In the genomic region with DNA sequence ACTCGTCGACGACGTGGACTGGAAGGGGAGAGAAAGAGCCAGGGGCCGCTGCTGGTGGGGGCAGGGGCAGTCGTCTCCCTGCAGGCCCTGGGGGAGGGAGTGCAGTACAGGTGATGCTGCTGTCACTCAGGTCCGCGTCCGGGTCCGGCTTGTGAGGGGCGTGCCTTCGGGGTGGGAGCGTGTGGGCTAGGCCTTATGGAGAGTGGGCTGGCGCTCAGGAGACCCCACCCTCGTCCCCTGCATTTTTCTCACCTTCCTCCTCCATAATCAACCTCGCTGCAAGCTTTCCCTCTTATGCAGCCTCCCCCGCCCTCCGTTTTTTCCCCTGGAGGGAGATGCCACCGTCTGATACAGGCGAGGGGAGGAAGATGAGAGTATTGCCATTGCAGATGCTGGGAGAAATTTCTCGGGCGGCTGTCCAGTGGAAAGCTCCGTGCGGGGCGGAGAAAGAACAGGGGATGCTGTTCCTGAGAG, we compare ENCODE assay signal across 1 cellular context.
TF ChIP-seq lines count a peak whose summit lies in the region.

No MANE protein-coding gene starts in this region.

TF ChIP-seq in HepG2, 621 proteins besides CTCF, POLR2A, EP300 and RAD21 (continued from another document and continues in another):
- TF ChIP-seq, protein P1, sequence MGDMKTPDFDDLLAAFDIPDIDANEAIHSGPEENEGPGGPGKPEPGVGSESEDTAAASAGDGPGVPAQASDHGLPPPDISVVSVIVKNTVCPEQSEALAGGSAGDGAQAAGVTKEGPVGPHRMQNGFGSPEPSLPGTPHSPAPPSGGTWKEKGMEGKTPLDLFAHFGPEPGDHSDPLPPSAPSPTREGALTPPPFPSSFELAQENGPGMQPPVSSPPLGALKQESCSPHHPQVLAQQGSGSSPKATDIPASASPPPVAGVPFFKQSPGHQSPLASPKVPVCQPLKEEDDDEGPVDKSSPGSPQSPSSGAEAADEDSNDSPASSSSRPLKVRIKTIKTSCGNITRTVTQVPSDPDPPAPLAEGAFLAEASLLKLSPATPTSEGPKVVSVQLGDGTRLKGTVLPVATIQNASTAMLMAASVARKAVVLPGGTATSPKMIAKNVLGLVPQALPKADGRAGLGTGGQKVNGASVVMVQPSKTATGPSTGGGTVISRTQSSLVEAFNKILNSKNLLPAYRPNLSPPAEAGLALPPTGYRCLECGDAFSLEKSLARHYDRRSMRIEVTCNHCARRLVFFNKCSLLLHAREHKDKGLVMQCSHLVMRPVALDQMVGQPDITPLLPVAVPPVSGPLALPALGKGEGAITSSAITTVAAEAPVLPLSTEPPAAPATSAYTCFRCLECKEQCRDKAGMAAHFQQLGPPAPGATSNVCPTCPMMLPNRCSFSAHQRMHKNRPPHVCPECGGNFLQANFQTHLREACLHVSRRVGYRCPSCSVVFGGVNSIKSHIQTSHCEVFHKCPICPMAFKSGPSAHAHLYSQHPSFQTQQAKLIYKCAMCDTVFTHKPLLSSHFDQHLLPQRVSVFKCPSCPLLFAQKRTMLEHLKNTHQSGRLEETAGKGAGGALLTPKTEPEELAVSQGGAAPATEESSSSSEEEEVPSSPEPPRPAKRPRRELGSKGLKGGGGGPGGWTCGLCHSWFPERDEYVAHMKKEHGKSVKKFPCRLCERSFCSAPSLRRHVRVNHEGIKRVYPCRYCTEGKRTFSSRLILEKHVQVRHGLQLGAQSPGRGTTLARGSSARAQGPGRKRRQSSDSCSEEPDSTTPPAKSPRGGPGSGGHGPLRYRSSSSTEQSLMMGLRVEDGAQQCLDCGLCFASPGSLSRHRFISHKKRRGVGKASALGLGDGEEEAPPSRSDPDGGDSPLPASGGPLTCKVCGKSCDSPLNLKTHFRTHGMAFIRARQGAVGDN (CRISPR knock-in tag; IDR thresholded peaks at IDR 0.05), result peak; percentile 23
- TF ChIP-seq ZNF382 (CRISPR knock-in tag; IDR thresholded peaks at IDR 0.05; ENCODE audit: borderline replicate concordance), result no peak
- TF ChIP-seq, protein P2, sequence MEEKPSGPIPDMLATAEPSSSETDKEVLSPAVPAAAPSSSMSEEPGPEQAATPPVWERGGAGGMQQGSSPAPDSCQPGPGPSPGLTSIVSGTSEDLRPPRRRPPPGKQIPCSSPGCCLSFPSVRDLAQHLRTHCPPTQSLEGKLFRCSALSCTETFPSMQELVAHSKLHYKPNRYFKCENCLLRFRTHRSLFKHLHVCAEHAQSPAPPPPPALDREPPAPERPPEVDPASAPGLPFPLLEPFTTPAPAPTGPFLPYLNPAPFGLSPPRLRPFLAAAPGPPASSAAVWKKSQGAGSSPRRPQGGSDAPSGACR (CRISPR knock-in tag; IDR thresholded peaks at IDR 0.05), result no peak
- peak; percentile 6; the same call in 1 of the 2 replicates for TF ChIP-seq PHF21A (CRISPR knock-in tag; IDR thresholded peaks at IDR 0.05)
- no peak for TF ChIP-seq MLLT10 (CRISPR knock-in tag; IDR thresholded peaks at IDR 0.05)
- peak; percentile 31; the same call in 1 of the 2 replicates for TF ChIP-seq SALL1 (CRISPR knock-in tag; IDR thresholded peaks at IDR 0.05)
- TF ChIP-seq, protein P3, sequence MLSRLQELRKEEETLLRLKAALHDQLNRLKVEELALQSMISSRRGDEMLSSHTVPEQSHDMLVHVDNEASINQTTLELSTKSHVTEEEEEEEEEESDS (CRISPR knock-in tag; IDR thresholded peaks at IDR 0.05; ENCODE audit: borderline replicate concordance), result no peak
- TF ChIP-seq SALL2 (CRISPR knock-in tag; IDR thresholded peaks at IDR 0.05), result peak; percentile 51; the same call in 1 of the 2 replicates
- TF ChIP-seq, protein P4, sequence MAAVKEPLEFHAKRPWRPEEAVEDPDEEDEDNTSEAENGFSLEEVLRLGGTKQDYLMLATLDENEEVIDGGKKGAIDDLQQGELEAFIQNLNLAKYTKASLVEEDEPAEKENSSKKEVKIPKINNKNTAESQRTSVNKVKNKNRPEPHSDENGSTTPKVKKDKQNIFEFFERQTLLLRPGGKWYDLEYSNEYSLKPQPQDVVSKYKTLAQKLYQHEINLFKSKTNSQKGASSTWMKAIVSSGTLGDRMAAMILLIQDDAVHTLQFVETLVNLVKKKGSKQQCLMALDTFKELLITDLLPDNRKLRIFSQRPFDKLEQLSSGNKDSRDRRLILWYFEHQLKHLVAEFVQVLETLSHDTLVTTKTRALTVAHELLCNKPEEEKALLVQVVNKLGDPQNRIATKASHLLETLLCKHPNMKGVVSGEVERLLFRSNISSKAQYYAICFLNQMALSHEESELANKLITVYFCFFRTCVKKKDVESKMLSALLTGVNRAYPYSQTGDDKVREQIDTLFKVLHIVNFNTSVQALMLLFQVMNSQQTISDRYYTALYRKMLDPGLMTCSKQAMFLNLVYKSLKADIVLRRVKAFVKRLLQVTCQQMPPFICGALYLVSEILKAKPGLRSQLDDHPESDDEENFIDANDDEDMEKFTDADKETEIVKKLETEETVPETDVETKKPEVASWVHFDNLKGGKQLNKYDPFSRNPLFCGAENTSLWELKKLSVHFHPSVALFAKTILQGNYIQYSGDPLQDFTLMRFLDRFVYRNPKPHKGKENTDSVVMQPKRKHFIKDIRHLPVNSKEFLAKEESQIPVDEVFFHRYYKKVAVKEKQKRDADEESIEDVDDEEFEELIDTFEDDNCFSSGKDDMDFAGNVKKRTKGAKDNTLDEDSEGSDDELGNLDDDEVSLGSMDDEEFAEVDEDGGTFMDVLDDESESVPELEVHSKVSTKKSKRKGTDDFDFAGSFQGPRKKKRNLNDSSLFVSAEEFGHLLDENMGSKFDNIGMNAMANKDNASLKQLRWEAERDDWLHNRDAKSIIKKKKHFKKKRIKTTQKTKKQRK (IDR thresholded peaks at IDR 0.05; ENCODE audit: low read length), result no peak
- no peak for TF ChIP-seq ARID2 (CRISPR knock-in tag; IDR thresholded peaks at IDR 0.05; ENCODE audit: borderline replicate concordance)
- TF ChIP-seq, protein P5, sequence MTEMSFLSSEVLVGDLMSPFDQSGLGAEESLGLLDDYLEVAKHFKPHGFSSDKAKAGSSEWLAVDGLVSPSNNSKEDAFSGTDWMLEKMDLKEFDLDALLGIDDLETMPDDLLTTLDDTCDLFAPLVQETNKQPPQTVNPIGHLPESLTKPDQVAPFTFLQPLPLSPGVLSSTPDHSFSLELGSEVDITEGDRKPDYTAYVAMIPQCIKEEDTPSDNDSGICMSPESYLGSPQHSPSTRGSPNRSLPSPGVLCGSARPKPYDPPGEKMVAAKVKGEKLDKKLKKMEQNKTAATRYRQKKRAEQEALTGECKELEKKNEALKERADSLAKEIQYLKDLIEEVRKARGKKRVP (CRISPR knock-in tag; IDR thresholded peaks at IDR 0.05), result no peak
- no peak for TF ChIP-seq ELF4 (CRISPR knock-in tag; IDR thresholded peaks at IDR 0.05; ENCODE audit: borderline replicate concordance)
- TF ChIP-seq ZNF33B (CRISPR knock-in tag; IDR thresholded peaks at IDR 0.05), result no peak; the same call in 1 of the 2 replicates
- TF ChIP-seq CCAR2 (optimal IDR thresholded peaks at IDR 0.05; ENCODE audit: low read depth, low read length), result no peak
- TF ChIP-seq TGIF2 (CRISPR knock-in tag; IDR thresholded peaks at IDR 0.05), result no peak
- TF ChIP-seq, protein P6, sequence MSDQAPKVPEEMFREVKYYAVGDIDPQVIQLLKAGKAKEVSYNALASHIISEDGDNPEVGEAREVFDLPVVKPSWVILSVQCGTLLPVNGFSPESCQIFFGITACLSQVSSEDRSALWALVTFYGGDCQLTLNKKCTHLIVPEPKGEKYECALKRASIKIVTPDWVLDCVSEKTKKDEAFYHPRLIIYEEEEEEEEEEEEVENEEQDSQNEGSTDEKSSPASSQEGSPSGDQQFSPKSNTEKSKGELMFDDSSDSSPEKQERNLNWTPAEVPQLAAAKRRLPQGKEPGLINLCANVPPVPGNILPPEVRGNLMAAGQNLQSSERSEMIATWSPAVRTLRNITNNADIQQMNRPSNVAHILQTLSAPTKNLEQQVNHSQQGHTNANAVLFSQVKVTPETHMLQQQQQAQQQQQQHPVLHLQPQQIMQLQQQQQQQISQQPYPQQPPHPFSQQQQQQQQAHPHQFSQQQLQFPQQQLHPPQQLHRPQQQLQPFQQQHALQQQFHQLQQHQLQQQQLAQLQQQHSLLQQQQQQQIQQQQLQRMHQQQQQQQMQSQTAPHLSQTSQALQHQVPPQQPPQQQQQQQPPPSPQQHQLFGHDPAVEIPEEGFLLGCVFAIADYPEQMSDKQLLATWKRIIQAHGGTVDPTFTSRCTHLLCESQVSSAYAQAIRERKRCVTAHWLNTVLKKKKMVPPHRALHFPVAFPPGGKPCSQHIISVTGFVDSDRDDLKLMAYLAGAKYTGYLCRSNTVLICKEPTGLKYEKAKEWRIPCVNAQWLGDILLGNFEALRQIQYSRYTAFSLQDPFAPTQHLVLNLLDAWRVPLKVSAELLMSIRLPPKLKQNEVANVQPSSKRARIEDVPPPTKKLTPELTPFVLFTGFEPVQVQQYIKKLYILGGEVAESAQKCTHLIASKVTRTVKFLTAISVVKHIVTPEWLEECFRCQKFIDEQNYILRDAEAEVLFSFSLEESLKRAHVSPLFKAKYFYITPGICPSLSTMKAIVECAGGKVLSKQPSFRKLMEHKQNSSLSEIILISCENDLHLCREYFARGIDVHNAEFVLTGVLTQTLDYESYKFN (CRISPR knock-in tag; conservative IDR thresholded peaks at IDR 0.05), result 0 out of 2 replicates have a peak, but pooled peaks have one; percentile 6
- peak; percentile 10; the same call in 1 of the 2 replicates for TF ChIP-seq KDM2A (CRISPR knock-in tag; IDR thresholded peaks at IDR 0.05; ENCODE audit: borderline replicate concordance, low read depth)
- TF ChIP-seq ZFY (CRISPR knock-in tag; IDR thresholded peaks at IDR 0.05), result no peak
- no peak; the same call in 1 of the 2 replicates for TF ChIP-seq ZNF501 (CRISPR knock-in tag; IDR thresholded peaks at IDR 0.05)
- TF ChIP-seq, protein P7, sequence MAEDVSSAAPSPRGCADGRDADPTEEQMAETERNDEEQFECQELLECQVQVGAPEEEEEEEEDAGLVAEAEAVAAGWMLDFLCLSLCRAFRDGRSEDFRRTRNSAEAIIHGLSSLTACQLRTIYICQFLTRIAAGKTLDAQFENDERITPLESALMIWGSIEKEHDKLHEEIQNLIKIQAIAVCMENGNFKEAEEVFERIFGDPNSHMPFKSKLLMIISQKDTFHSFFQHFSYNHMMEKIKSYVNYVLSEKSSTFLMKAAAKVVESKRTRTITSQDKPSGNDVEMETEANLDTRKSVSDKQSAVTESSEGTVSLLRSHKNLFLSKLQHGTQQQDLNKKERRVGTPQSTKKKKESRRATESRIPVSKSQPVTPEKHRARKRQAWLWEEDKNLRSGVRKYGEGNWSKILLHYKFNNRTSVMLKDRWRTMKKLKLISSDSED (CRISPR knock-in tag; IDR thresholded peaks at IDR 0.05), result no peak
- TF ChIP-seq SIN3B (IDR thresholded peaks at IDR 0.05; ENCODE audit: low read length), result no peak; the same call in 1 of the 2 replicates
- TF ChIP-seq POLR2AphosphoS5 (IDR thresholded peaks at IDR 0.05; ENCODE audit: low read depth, low read length), result no peak
- TF ChIP-seq HMG20B (CRISPR knock-in tag; conservative IDR thresholded peaks at IDR 0.05), result no peak
- no peak for TF ChIP-seq MTA3 (CRISPR knock-in tag; IDR thresholded peaks at IDR 0.05)
- TF ChIP-seq TBP (CRISPR knock-in tag; IDR thresholded peaks at IDR 0.05), result no peak
- TF ChIP-seq RXRB (CRISPR knock-in tag; IDR thresholded peaks at IDR 0.05; ENCODE audit: borderline replicate concordance), result no peak
- TF ChIP-seq, protein P8, sequence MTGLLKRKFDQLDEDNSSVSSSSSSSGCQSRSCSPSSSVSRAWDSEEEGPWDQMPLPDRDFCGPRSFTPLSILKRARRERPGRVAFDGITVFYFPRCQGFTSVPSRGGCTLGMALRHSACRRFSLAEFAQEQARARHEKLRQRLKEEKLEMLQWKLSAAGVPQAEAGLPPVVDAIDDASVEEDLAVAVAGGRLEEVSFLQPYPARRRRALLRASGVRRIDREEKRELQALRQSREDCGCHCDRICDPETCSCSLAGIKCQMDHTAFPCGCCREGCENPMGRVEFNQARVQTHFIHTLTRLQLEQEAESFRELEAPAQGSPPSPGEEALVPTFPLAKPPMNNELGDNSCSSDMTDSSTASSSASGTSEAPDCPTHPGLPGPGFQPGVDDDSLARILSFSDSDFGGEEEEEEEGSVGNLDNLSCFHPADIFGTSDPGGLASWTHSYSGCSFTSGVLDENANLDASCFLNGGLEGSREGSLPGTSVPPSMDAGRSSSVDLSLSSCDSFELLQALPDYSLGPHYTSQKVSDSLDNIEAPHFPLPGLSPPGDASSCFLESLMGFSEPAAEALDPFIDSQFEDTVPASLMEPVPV (CRISPR knock-in tag; IDR thresholded peaks at IDR 0.05), result no peak
- peak; percentile 65; the same call in 1 of the 2 replicates for TF ChIP-seq ZNF790 (CRISPR knock-in tag; IDR thresholded peaks at IDR 0.05; ENCODE audit: borderline replicate concordance)
- TF ChIP-seq, protein P9, sequence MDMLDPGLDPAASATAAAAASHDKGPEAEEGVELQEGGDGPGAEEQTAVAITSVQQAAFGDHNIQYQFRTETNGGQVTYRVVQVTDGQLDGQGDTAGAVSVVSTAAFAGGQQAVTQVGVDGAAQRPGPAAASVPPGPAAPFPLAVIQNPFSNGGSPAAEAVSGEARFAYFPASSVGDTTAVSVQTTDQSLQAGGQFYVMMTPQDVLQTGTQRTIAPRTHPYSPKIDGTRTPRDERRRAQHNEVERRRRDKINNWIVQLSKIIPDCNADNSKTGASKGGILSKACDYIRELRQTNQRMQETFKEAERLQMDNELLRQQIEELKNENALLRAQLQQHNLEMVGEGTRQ (IDR thresholded peaks at IDR 0.05; ENCODE audit: low read depth, low read length), result no peak
- TF ChIP-seq, protein P9 (CRISPR knock-in tag; IDR thresholded peaks at IDR 0.05; ENCODE audit: borderline replicate concordance), result no peak
- no peak for TF ChIP-seq SMAD9 (CRISPR knock-in tag; IDR thresholded peaks at IDR 0.05)
- TF ChIP-seq SP2 (CRISPR knock-in tag; IDR thresholded peaks at IDR 0.05), result peak; percentile 7; the same call in 1 of the 2 replicates
- no peak for TF ChIP-seq ZNF83 (CRISPR knock-in tag; IDR thresholded peaks at IDR 0.05; ENCODE audit: borderline replicate concordance)
- TF ChIP-seq ZNF788 (CRISPR knock-in tag; IDR thresholded peaks at IDR 0.05; ENCODE audit: borderline replicate concordance), result 0 out of 2 replicates have a peak, but pooled peaks have one; percentile 50
- TF ChIP-seq, protein P10, sequence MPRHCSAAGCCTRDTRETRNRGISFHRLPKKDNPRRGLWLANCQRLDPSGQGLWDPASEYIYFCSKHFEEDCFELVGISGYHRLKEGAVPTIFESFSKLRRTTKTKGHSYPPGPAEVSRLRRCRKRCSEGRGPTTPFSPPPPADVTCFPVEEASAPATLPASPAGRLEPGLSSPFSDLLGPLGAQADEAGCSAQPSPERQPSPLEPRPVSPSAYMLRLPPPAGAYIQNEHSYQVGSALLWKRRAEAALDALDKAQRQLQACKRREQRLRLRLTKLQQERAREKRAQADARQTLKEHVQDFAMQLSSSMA (CRISPR knock-in tag; IDR thresholded peaks at IDR 0.05), result 0 out of 2 replicates have a peak, but pooled peaks have one; percentile 74
- 0 out of 2 replicates have a peak, but pooled peaks have one; percentile 4 for TF ChIP-seq NFATC3 (CRISPR knock-in tag; IDR thresholded peaks at IDR 0.05)
- TF ChIP-seq KDM5A (IDR thresholded peaks at IDR 0.05; ENCODE audit: borderline replicate concordance, low read length), result peak; percentile 46; the same call in 1 of the 2 replicates
- no peak for TF ChIP-seq CHCHD3 (CRISPR knock-in tag; IDR thresholded peaks at IDR 0.05)
- TF ChIP-seq MBD4 (IDR thresholded peaks at IDR 0.05; ENCODE audit: borderline replicate concordance, low read length), result no peak
